ENCODE assay signal across 8 cellular contexts in the genomic region with DNA sequence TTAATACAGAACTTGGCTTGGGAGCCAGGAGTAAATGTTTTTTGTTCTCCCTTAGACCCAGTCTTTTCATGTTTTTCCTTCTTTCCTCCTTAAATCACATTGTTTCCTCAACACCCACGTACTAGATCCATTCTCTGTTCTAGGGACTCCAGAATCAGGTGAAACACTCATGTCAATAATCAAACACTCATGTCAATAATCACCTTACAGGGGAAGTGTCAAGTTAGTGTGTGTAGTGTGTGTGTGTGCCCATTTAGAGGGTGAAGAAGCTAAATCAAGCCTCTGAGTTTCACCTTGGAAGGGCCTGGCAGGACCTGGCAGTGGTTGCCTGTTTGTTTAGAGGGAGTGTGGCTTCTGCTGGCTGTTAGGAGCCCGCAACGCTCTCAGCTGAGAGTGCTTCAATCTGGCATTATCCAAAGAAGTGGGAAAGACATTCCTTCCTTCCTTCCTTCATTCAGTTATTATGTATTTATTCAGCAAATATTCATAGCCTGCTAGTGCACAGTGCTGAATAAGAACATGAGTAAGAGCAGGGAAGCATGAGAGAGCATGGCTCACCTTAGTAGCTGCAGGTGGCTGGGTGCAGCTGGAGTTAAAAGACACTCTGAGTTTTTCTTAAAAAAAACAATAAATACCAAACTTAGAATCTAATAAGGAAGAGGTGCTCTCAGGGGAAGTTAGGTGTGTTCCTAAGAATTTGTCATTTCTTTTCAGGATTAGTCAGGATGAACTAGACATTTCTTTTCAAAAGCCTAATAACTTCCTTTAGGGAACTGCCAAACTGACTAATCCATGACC. TPM values are rescaled to one million over a fixed set of nuclear protein-coding genes. Genes with fewer than 3 reads are reported as not detected.
DNase-seq lines count a peak whose midpoint lies in the region; ATAC-seq, FAIRE-seq and TF ChIP-seq lines count a peak whose summit lies in the region.

No MANE protein-coding gene starts in this region.

- peaks cover 42% of the 10 kb centered on the region for H3K79me2 ChIP-seq in HCT116 (ENCODE audit: insufficient read depth, low read length)

- RAD21 ChIA-PET in HCT116 (lab: Charles Lee; ENCODE audit: low non-redundant PET in 1 of 2, low total read pairs in 2 of 2, uncharacterized antibody in 2 of 2, unreplicated experiment in 2 of 2), result no interaction called here

- peak overlapping the region; percentile 93 for H3K4me2 ChIP-seq in HCT116 (ENCODE audit: low read length)

- ATAC-seq in HCT116 (peak; percentile 16; the same call in 1 of the 2 replicates), gastroesophageal sphincter (no peak), GM21825 (IDR thresholded peaks at IDR 0.05; ENCODE audit: unreplicated experiment) (no peak), GM21526 (IDR thresholded peaks at IDR 0.05; ENCODE audit: low FRiP score, unreplicated experiment) (no peak)

- no peaks in the 10 kb centered on the region for H3K9me3 ChIP-seq in HCT116 (ENCODE audit: control insufficient read depth in 1 of 2, insufficient read depth in 1 of 2, low read depth in 1 of 2, low read length in 2 of 2)
- no peaks in the 10 kb centered on the region for H3K9me3 ChIP-seq in WERI-Rb-1 (ENCODE audit: severe bottlenecking)
- no peaks in the 10 kb centered on the region for H3K9me3 ChIP-seq in gastroesophageal sphincter
- no peaks in the 10 kb centered on the region for H3K9me3 ChIP-seq in small intestine (ENCODE audit: control insufficient read depth, low read depth)

- CTCF ChIA-PET in AG04449 (lab: Yijun Ruan, JAX) (interaction anchor here (1.1 to 3.4 kb wide), 4 partner anchors 13 to 84 kb away, joined by 3 to 19 read pairs (median 6); no protein-coding TSS in a partner anchor), HCT116 (lab: Charles Lee) (interaction anchor here (1.6 kb wide), 1 partner anchor 32 kb away, joined by 3 read pairs; no protein-coding TSS in a partner anchor)

- peaks cover 7% of the 10 kb centered on the region; the same call in 1 of the 2 replicates for H4K20me1 ChIP-seq in HCT116 (ENCODE audit: insufficient read depth)

- H2AFZ ChIP-seq in HCT116 (ENCODE audit: low read depth, low read length, poor library complexity, severe bottlenecking), result no peak overlapping the region

- TF ChIP-seq RAD21 in HCT116 (IDR thresholded peaks at IDR 0.05; ENCODE audit: low read depth), result no peak

- no peaks in the 10 kb centered on the region for H3K27me3 ChIP-seq in HCT116 (ENCODE audit: insufficient read depth, low read length)
- no peaks in the 10 kb centered on the region for H3K27me3 ChIP-seq in WERI-Rb-1 (ENCODE audit: insufficient read depth, low read depth, severe bottlenecking)
- H3K27me3 ChIP-seq in gastroesophageal sphincter, result no peaks in the 10 kb centered on the region
- H3K27me3 ChIP-seq in small intestine (ENCODE audit: control insufficient read depth in 2 of 2, insufficient read depth in 2 of 2, low read length in 2 of 2), result no peaks in the 10 kb centered on the region

- no peak for FAIRE-seq in small intestine (lab: Jason Lieb, UNC)

- peaks cover 2 to 20% of the 10 kb centered on the region in 2 experiments; a peak in 2 of 4 replicates for H3K36me3 ChIP-seq in HCT116 (ENCODE audit: control insufficient read depth in 1 of 2, insufficient read depth in 2 of 2, low read length in 2 of 2)
- H3K36me3 ChIP-seq in WERI-Rb-1, result peaks cover 9% of the 10 kb centered on the region
- H3K36me3 ChIP-seq in gastroesophageal sphincter, result no peaks in the 10 kb centered on the region
- no peaks in the 10 kb centered on the region for H3K36me3 ChIP-seq in small intestine (ENCODE audit: control insufficient read depth in 2 of 2, insufficient read depth in 2 of 2, low read length in 2 of 2)

- H3K4me3 ChIP-seq in AG04449 (ENCODE audit: low read depth, low read length) (peak overlapping the region; percentile 91), HCT116 (replicated peaks in 1 of 2; ENCODE audit: low read depth in 1 of 2, low read length in 2 of 2) (peak overlapping the region in 1 of 2 experiments; percentile 92; a peak in 2 of 4 replicates), WERI-Rb-1 (ENCODE audit: low read depth, low read length) (no peak overlapping the region), gastroesophageal sphincter (peak overlapping the region in 1 of 2 donors; percentile 79), small intestine (ENCODE audit: low read depth in 1 of 2, low read length in 2 of 2) (no peak overlapping the region)

- WGBS in gastroesophageal sphincter (ENCODE audit: low coverage in 1 of 2), 2 donors, result 46 to 63% methylated on average over 2 to 3 of the region's 3 CpGs
- WGBS in small intestine, 3 donors, result 28 to 64% (median 39%) methylated on average over 3 of the region's 3 CpGs

- POLR2A ChIA-PET in AG04449 (lab: Yijun Ruan, JAX), result interaction anchor here (1.2 to 3.0 kb wide), 4 partner anchors 9 to 108 kb away, joined by 4 to 19 read pairs (median 10); no protein-coding TSS in a partner anchor
- POLR2A ChIA-PET in HCT116 (lab: Charles Lee), result interaction anchor here (1.2 to 4.0 kb wide), 6 partner anchors 10 to 66 kb away, joined by 5 to 80 read pairs (median 14); no protein-coding TSS in a partner anchor

- H3K4me1 ChIP-seq in HCT116 (ENCODE audit: control insufficient read depth in 1 of 2, insufficient read depth in 2 of 2, low read length in 2 of 2), result peaks cover 34 to 75% of the 10 kb centered on the region in 2 experiments
- H3K4me1 ChIP-seq in gastroesophageal sphincter, result peaks cover 7 to 34% (median 11%) of the 10 kb centered on the region in 3 donors
- peaks cover 4 to 11% of the 10 kb centered on the region in 2 donors for H3K4me1 ChIP-seq in small intestine (ENCODE audit: control insufficient read depth in 2 of 2, insufficient read depth in 1 of 2, low read depth in 1 of 2, low read length in 1 of 2)

- TF ChIP-seq CTCF in AG04449 (IDR thresholded peaks at IDR 0.05; ENCODE audit: insufficient read depth, low read length, missing control alignments), result no peak
- TF ChIP-seq CTCF in HCT116 (IDR thresholded peaks at IDR 0.05 in 2 of 3, conservative IDR thresholded peaks at IDR 0.05 in 1 of 3; ENCODE audit: borderline replicate concordance in 1 of 3, insufficient read depth in 1 of 3, low read depth in 2 of 3, low read length in 2 of 3), result no peak
- no peak for TF ChIP-seq CTCF in WERI-Rb-1 (IDR thresholded peaks at IDR 0.05; ENCODE audit: low read depth, low read length)
- TF ChIP-seq CTCF in gastroesophageal sphincter (IDR thresholded peaks at IDR 0.05), result no peak

- TF ChIP-seq POLR2A in HCT116 (IDR thresholded peaks at IDR 0.05; ENCODE audit: borderline replicate concordance, extremely low read depth, insufficient read depth, insufficient read length) (no peak), gastroesophageal sphincter (IDR thresholded peaks at IDR 0.05) (no peak)

- peak overlapping the region; percentile 96 for H3K9ac ChIP-seq in HCT116 (ENCODE audit: low read length)

- BruUV-seq in HCT116 (replicated peaks; lab: Mats Ljungman, UMichigan), result TSS peak; percentile 84

- H3K27ac ChIP-seq in HCT116 (ENCODE audit: low read depth, low read length), result peak overlapping the region; percentile 96
- H3K27ac ChIP-seq in WERI-Rb-1, result peak overlapping the region; percentile 90; the same call in 1 of the 2 replicates
- H3K27ac ChIP-seq in gastroesophageal sphincter, result peak overlapping the region; percentile 89 to 97 (median 94)
- H3K27ac ChIP-seq in small intestine (ENCODE audit: low read depth in 1 of 2, low read length in 1 of 2), result peak overlapping the region; percentile 6 to 93

- intact Hi-C loops in HCT116 (cut with micrococcal nuclease), result loop anchor here (1.0 kb wide), 1 partner anchor 67 kb away; no protein-coding TSS in a partner anchor

- DNase-seq in AG04449 (ENCODE audit: low read depth, low spot score) (no peak), HCT116 (ENCODE audit: low read depth, low spot score) (peak; percentile 42), WERI-Rb-1 (no peak), small intestine (peak; percentile 45), NCI-H82 treated with DMSO at 0.1 percent for 48 hours (lab: John Stamatoyannopoulos, UW; ENCODE audit: unreplicated experiment) (no peak)

- no peak for TF ChIP-seq EP300 in gastroesophageal sphincter (IDR thresholded peaks at IDR 0.05)

- H3K9me2 ChIP-seq in HCT116 (ENCODE audit: insufficient read depth), result no peaks in the 10 kb centered on the region

TF ChIP-seq in HCT116, 20 proteins besides CTCF, POLR2A, EP300 and RAD21 (continues in another document):
- TF ChIP-seq TCF7L2 (IDR thresholded peaks at IDR 0.05; ENCODE audit: borderline replicate concordance, extremely low read depth, insufficient read depth, insufficient read length), result no peak
- TF ChIP-seq EZH2 (IDR thresholded peaks at IDR 0.05), result no peak
- TF ChIP-seq ZFX (IDR thresholded peaks at IDR 0.05), result no peak
- TF ChIP-seq ELF1 (IDR thresholded peaks at IDR 0.05; ENCODE audit: borderline replicate concordance, low read depth), result no peak
- TF ChIP-seq, protein P1, sequence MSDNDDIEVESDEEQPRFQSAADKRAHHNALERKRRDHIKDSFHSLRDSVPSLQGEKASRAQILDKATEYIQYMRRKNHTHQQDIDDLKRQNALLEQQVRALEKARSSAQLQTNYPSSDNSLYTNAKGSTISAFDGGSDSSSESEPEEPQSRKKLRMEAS (IDR thresholded peaks at IDR 0.05), result peak; percentile 66
- TF ChIP-seq EGR1 (IDR thresholded peaks at IDR 0.05; ENCODE audit: low read depth), result no peak
- TF ChIP-seq, protein P2, sequence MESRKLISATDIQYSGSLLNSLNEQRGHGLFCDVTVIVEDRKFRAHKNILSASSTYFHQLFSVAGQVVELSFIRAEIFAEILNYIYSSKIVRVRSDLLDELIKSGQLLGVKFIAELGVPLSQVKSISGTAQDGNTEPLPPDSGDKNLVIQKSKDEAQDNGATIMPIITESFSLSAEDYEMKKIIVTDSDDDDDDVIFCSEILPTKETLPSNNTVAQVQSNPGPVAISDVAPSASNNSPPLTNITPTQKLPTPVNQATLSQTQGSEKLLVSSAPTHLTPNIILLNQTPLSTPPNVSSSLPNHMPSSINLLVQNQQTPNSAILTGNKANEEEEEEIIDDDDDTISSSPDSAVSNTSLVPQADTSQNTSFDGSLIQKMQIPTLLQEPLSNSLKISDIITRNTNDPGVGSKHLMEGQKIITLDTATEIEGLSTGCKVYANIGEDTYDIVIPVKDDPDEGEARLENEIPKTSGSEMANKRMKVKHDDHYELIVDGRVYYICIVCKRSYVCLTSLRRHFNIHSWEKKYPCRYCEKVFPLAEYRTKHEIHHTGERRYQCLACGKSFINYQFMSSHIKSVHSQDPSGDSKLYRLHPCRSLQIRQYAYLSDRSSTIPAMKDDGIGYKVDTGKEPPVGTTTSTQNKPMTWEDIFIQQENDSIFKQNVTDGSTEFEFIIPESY (IDR thresholded peaks at IDR 0.05; ENCODE audit: extremely low read depth, insufficient replicate concordance, low read length), result no peak
- TF ChIP-seq FOSL1 (IDR thresholded peaks at IDR 0.05; ENCODE audit: low read depth), result peak; percentile 82; the same call in 1 of the 2 replicates

RNA-seq across cellular contexts. Expression of a gene that starts 17.6 kb away (rescaled TPM):
- total RNA-seq in HCT116 (2021; ENCODE audit: unreplicated experiment), result 3.0 TPM
- polyA plus RNA-seq in HCT116 (2012), result 0.49 and 1.3 TPM in 2 replicates
- total RNA-seq in gastroesophageal sphincter, result 10 to 100 TPM in 3 of 4 donors, 1 to 10 TPM in 1; 6.2 to 24.9 (median 15.0) TPM
- 1 to 10 TPM in 1 of 3 donors, under 1 TPM in 2; 0.54 to 1.1 (median 0.67) TPM for polyA plus RNA-seq in small intestine

Comparison
In these comparisons a context has a peak if more than half of its experiments do, and no peak if none do; other contexts are left out.
1. DNase-seq: peak in HCT116 (single experiment) and small intestine (single experiment); none in AG04449 (single experiment), WERI-Rb-1 (single experiment) and NCI-H82 treated with DMSO at 0.1 percent for 48 hours (single experiment).
2. Peak in every context shown above with its lines, with median percentiles within 50 percentile points of each other: H3K27ac ChIP-seq.